9 cellular contexts compared by ENCODE assay signal in genomic region chr16:11128211-11129123, GRCh38.
DNase-seq lines count a peak whose midpoint lies in the region; ATAC-seq and TF ChIP-seq lines count a peak whose summit lies in the region.
"Had no signal": no experiment of that assay in that cellular context is flagged by ENCODE, and none has a peak within 500 bp of the region (broad histone marks: within the 10 kb centered on the region; RNA-seq: fewer than 3 reads in every experiment).

No MANE protein-coding gene starts in this region.

- H3K27me3 ChIP-seq in Caco-2 (replicated peaks; ENCODE audit: control insufficient read depth, insufficient read depth, low read length): no peaks in the 10 kb centered on the region
- no peaks in the 10 kb centered on the region for H3K27me3 ChIP-seq in SK-N-SH (ENCODE audit: insufficient read depth)
- no peaks in the 10 kb centered on the region for H3K27me3 ChIP-seq in HAP-1 (ENCODE audit: low read depth)

- TF ChIP-seq RAD21 in SK-N-SH (IDR thresholded peaks at IDR 0.05; ENCODE audit: low read length): no peak

- H3K79me2 ChIP-seq in SK-N-SH (ENCODE audit: insufficient read depth): no peaks in the 10 kb centered on the region

- H3K9me3 Mint-ChIP-seq in Caco-2 (ENCODE audit: unreplicated experiment): no peaks in the 10 kb centered on the region
- H3K9me3 Mint-ChIP-seq: activated B cell treated with CpG ODN at 0.5 μM for 24 hours had no signal

- no peaks in the 10 kb centered on the region for H4K20me1 ChIP-seq in SK-N-SH (ENCODE audit: insufficient read depth)

- in situ Hi-C loops in HAP-1 (cut with MboI; ENCODE audit: low sequenced_read_pairs): no loop called here

- H3K4me1 Mint-ChIP-seq in Caco-2 (ENCODE audit: low read depth, unreplicated experiment): peaks cover 13% of the 10 kb centered on the region

- no TSS peak for BruUV-seq in Caco-2 (replicated peaks; lab: Mats Ljungman, UMichigan)

- no peak for TF ChIP-seq EP300 in SK-N-SH (IDR thresholded peaks at IDR 0.05; ENCODE audit: borderline replicate concordance in 1 of 2, low read depth in 1 of 2, low read length in 1 of 2)

- peak overlapping the region; percentile 69 for H3K27ac Mint-ChIP-seq in Caco-2 (ENCODE audit: unreplicated experiment)
- H3K27ac Mint-ChIP-seq: activated B cell treated with CpG ODN at 0.5 μM for 24 hours had no signal

- H3K9ac ChIP-seq in SK-N-SH: no peak overlapping the region

- H3K4me1 ChIP-seq in Caco-2: peaks cover 10% of the 10 kb centered on the region
- H3K4me1 ChIP-seq in SK-N-SH (ENCODE audit: control insufficient read depth in 1 of 2, insufficient read depth in 2 of 2, low read depth in 1 of 2, low read length in 1 of 2): peaks cover 21 to 45% of the 10 kb centered on the region in 2 experiments
- no peaks in the 10 kb centered on the region for H3K4me1 ChIP-seq in HAP-1

- H3K27ac ChIP-seq in SK-N-SH (ENCODE audit: low read depth in 2 of 2, low read length in 1 of 2): peak overlapping the region; percentile 71 to 80

- no peaks in the 10 kb centered on the region for H3K36me3 ChIP-seq in Caco-2 (ENCODE audit: control insufficient read depth, insufficient read depth, low read length)
- H3K36me3 ChIP-seq in SK-N-SH (replicated peaks in 1 of 2; ENCODE audit: control insufficient read depth in 1 of 2, insufficient read depth in 2 of 2, low read length in 1 of 2): peaks cover 11 to 22% of the 10 kb centered on the region in 2 experiments
- H3K36me3 ChIP-seq in HAP-1 (replicated peaks): no peaks in the 10 kb centered on the region

- no peak overlapping the region for H2AFZ ChIP-seq in SK-N-SH (ENCODE audit: low read depth)

- POLR2A ChIA-PET in Caco-2 (lab: Charles Lee): no interaction called here
- POLR2A ChIA-PET in SK-N-SH (lab: Yijun Ruan, JAX): no interaction called here

- H3K9me3 ChIP-seq in Caco-2: no peaks in the 10 kb centered on the region
- no peaks in the 10 kb centered on the region for H3K9me3 ChIP-seq in SK-N-SH
- no peaks in the 10 kb centered on the region for H3K9me3 ChIP-seq in HAP-1

- no peaks in the 10 kb centered on the region for H3K36me3 Mint-ChIP-seq in Caco-2 (ENCODE audit: insufficient read depth, unreplicated experiment)

- CTCF ChIA-PET in Caco-2 (lab: Charles Lee): no interaction called here
- CTCF ChIA-PET in SK-N-SH (lab: Yijun Ruan, JAX): interaction anchor here (1.1 to 1.6 kb wide), 3 partner anchors 14 to 174 kb away, joined by 3 to 6 read pairs (median 4); no protein-coding TSS in a partner anchor

- no peaks in the 10 kb centered on the region for H3K27me3 Mint-ChIP-seq in Caco-2 (ENCODE audit: insufficient read depth, unreplicated experiment)
- H3K27me3 Mint-ChIP-seq: activated B cell treated with CpG ODN at 0.5 μM for 24 hours had no signal

- no peak for ATAC-seq in HG02798 (IDR thresholded peaks at IDR 0.05; ENCODE audit: poor library complexity, unreplicated experiment)

- H3K9me2 ChIP-seq in SK-N-SH: no peaks in the 10 kb centered on the region

- H3K4me3 Mint-ChIP-seq in Caco-2 (ENCODE audit: unreplicated experiment): no peak overlapping the region
- H3K4me3 Mint-ChIP-seq: activated B cell treated with CpG ODN at 0.5 μM for 24 hours had no signal

- H3K4me3 ChIP-seq in Caco-2 (ENCODE audit: low read depth, low read length) (no peak overlapping the region), SK-N-SH (ENCODE audit: low read depth in 2 of 2, low read length in 1 of 2) (no peak overlapping the region), HAP-1 (no peak overlapping the region)

- WGBS in SK-N-SH (ENCODE audit: low lambda C conversion rate): 73% methylated on average over 8 of the region's 9 CpGs

- H3F3A ChIP-seq in SK-N-SH (replicated peaks; ENCODE audit: insufficient read depth): peaks cover under 1% of the 10 kb centered on the region

- no peak for TF ChIP-seq CTCF in Caco-2 (IDR thresholded peaks at IDR 0.05; ENCODE audit: insufficient read depth in 1 of 2, low read depth in 1 of 2, low read length in 1 of 2, severe bottlenecking in 1 of 2, unreplicated experiment in 1 of 2)
- TF ChIP-seq CTCF in SK-N-SH (IDR thresholded peaks at IDR 0.05): no peak

- DNase-seq in Caco-2 (no peak), SK-N-SH (peak; percentile 36), erythroblast (lab: John Stamatoyannopoulos, UW) (peak; percentile 69 to 74), posterior vena cava (ENCODE audit: low spot score) (peak; percentile 54), superior temporal gyrus (ENCODE audit: extremely low spot score) (no peak), HAP-1 (ENCODE audit: low spot score in 2 of 2) (no peak)
- DNase-seq in activated CD8-positive, alpha-beta memory T cell treated with anti-CD3 and anti-CD28 coated beads, Interleukin-2, amount 50 U/mL, for 48 hours: no peak
- DNase-seq: activated B cell treated with CpG ODN at 0.5 μM for 24 hours had no signal

- intact Hi-C loops in Caco-2 (cut with micrococcal nuclease; ENCODE audit: unreplicated experiment): no loop called here
- intact Hi-C loops in posterior vena cava (cut with DNase I): no loop called here

- H3K4me2 ChIP-seq in SK-N-SH: peak overlapping the region; percentile 58; the same call in 1 of the 2 replicates

- TF ChIP-seq POLR2A in erythroblast (IDR thresholded peaks at IDR 0.05; ENCODE audit: low read length): no peak

TF ChIP-seq in SK-N-SH, 30 proteins besides CTCF, POLR2A, EP300 and RAD21:
- TF ChIP-seq MAX (IDR thresholded peaks at IDR 0.05; ENCODE audit: low read depth): no peak
- TF ChIP-seq POLR2AphosphoS5 (IDR thresholded peaks at IDR 0.05; ENCODE audit: low read depth, low read length): no peak
- TF ChIP-seq ZBTB33 (IDR thresholded peaks at IDR 0.05; ENCODE audit: borderline replicate concordance, low read depth): no peak
- no peak for TF ChIP-seq IRF3 (IDR thresholded peaks at IDR 0.05; ENCODE audit: low read depth, low read length)
- no peak for TF ChIP-seq CHD2 (IDR thresholded peaks at IDR 0.05; ENCODE audit: low read length, partially characterized antibody)
- TF ChIP-seq RXRA (IDR thresholded peaks at IDR 0.05; ENCODE audit: borderline replicate concordance, low read depth): no peak
- TF ChIP-seq GABPA (IDR thresholded peaks at IDR 0.05; ENCODE audit: low read depth): no peak
- no peak for TF ChIP-seq MEF2A (IDR thresholded peaks at IDR 0.05; ENCODE audit: borderline replicate concordance, low read depth)
- no peak for TF ChIP-seq SIN3A (IDR thresholded peaks at IDR 0.05; ENCODE audit: borderline replicate concordance, low read depth, low read length)
- no peak for TF ChIP-seq YY1 (IDR thresholded peaks at IDR 0.05; ENCODE audit: low read depth)
- no peak for TF ChIP-seq FOXM1 (IDR thresholded peaks at IDR 0.05; ENCODE audit: low read depth)
- no peak for TF ChIP-seq USF2 (IDR thresholded peaks at IDR 0.05; ENCODE audit: borderline replicate concordance, low read depth, low read length)
- TF ChIP-seq NFIC (IDR thresholded peaks at IDR 0.05; ENCODE audit: borderline replicate concordance): no peak
- no peak for TF ChIP-seq NRF1 (IDR thresholded peaks at IDR 0.05; ENCODE audit: low read depth, low read length)

Comparison
In these comparisons a context has a peak if more than half of its experiments do, and no peak if none do; other contexts are left out.
1. DNase-seq: peak in SK-N-SH (single experiment), erythroblast (2 of 2) and posterior vena cava (single experiment); none in Caco-2 (0 of 2), activated CD8-positive, alpha-beta memory T cell treated with anti-CD3 and anti-CD28 coated beads, Interleukin-2, amount 50 U/mL, for 48 hours (single experiment), superior temporal gyrus (single experiment) and HAP-1 (0 of 2).